Comparison of ENCODE assay signal across 25 cellular contexts in genomic region chr9:91726406-91727100, GRCh38.
"Had no signal": no experiment of that assay in that cellular context is flagged by ENCODE, and none has a peak within 500 bp of the region (broad histone marks: within the 10 kb centered on the region; RNA-seq: fewer than 3 reads in every experiment).

No MANE protein-coding gene starts in this region.

- H3K4me2 ChIP-seq: hepatocyte had no signal

- ATAC-seq: gastroesophageal sphincter had no signal

- H3K9me3 Mint-ChIP-seq: dendritic cell treated with granulocyte-macrophage colony-stimulating factor and Interleukin-4, amounts not matched to agents 40 ng/mL and 50 ng/mL, for 4 days; endodermal cell; memory B cell; mesothelial cell of epicardium; naive B cell; natural killer cell treated with Interleukin-12 subunit alpha and Interleukin-12 subunit beta and Interleukin-15 and Interleukin-18, amount 100 ng/mL, for 72 hours; neural crest cell had no signal

- H3K27me3 ChIP-seq: colonic mucosa, esophagus muscularis mucosa, foreskin keratinocyte, gastroesophageal sphincter, heart left ventricle, hepatocyte, stomach, thyroid gland had no signal

- H2AFZ ChIP-seq: hepatocyte had no signal

- H3K36me3 ChIP-seq: colonic mucosa, heart left ventricle, neutrophil had no signal

- H3K4me3 ChIP-seq: colonic mucosa, esophagus muscularis mucosa, gastroesophageal sphincter, heart left ventricle, hepatocyte, lower lobe of right lung, mucosa of descending colon, psoas muscle, stomach, thyroid gland had no signal

- FAIRE-seq: small intestine had no signal

- H3K27ac ChIP-seq: colonic mucosa, foreskin keratinocyte, lower lobe of right lung, neutrophil, psoas muscle, thyroid gland had no signal

- H3K36me3 Mint-ChIP-seq: memory B cell; naive B cell; natural killer cell treated with Interleukin-12 subunit alpha and Interleukin-12 subunit beta and Interleukin-15 and Interleukin-18, amount 100 ng/mL, for 72 hours had no signal

- DNase-seq: colonic mucosa; effector CD8-positive, alpha-beta T cell; heart left ventricle; left cardiac atrium; left ventricle myocardium superior; lower lobe of right lung; psoas muscle; right cardiac atrium; stimulated activated naive CD4-positive, alpha-beta T cell treated with Interleukin-2 at 50 U/mL for 16 hours; stomach had no signal

- H3K79me2 ChIP-seq: hepatocyte had no signal

- H3K4me1 ChIP-seq: colonic mucosa, foreskin keratinocyte, lower lobe of right lung, psoas muscle, thyroid gland had no signal

- H3K27ac Mint-ChIP-seq: dendritic cell treated with granulocyte-macrophage colony-stimulating factor and Interleukin-4, amounts not matched to agents 40 ng/mL and 50 ng/mL, for 4 days; memory B cell; mesothelial cell of epicardium; natural killer cell treated with Interleukin-12 subunit alpha and Interleukin-12 subunit beta and Interleukin-15 and Interleukin-18, amount 100 ng/mL, for 72 hours had no signal

- H3K9me3 ChIP-seq: colonic mucosa, esophagus muscularis mucosa, gastroesophageal sphincter, heart left ventricle, lower lobe of right lung, mucosa of descending colon, neutrophil, psoas muscle, stomach, thyroid gland had no signal
